ENCODE assay signal across 24 cellular contexts in the genomic region with DNA sequence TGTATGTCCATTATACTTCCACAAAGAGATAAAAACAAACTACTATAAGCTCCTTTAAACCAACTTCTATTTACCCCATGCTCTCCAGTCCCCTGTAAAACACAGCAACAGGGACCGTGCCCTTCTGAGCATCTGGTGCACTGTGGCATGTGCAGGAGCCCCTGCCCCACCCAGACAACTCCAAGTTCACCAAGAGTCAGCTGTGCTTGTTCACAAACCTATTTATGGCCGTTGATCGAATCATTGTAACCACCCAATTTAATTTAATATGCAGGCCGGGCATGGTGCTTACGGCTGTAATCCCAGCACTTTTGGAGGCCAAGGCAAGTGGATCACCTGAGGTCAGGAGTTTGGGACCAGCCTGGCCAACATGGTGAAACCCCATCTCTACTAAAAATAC. TPM values are rescaled to one million over a fixed set of nuclear protein-coding genes. Genes with fewer than 3 reads are reported as not detected.
"Had no signal": no experiment of that assay in that cellular context is flagged by ENCODE, and none has a peak within 500 bp of the region (broad histone marks: within the 10 kb centered on the region; RNA-seq: fewer than 3 reads in every experiment).

No MANE protein-coding gene starts in this region.

- H3K27ac ChIP-seq: ascending aorta, coronary artery, left ventricle myocardium inferior, right atrium auricular region, skin epidermis, thoracic aorta had no signal

- H3K4me3 Mint-ChIP-seq: activated CD8-positive, alpha-beta T cell treated with anti-CD3 and anti-CD28 coated beads for 36 hours; activated naive CD4-positive, alpha-beta T cell treated with anti-CD3 and anti-CD28 coated beads, Interleukin-2, amount 50 U/mL, for 24 hours; activated T-cell treated with anti-CD3 and anti-CD28 coated beads, Interleukin-2, amount 50 U/mL, for 4 hours; natural killer cell; stimulated activated memory B cell treated with anti-CD40 and anti-IgM and Interleukin-4, amounts not matched to agents 10 μg/mL and 1 μg/mL and 100 μg/mL, for 72 hours had no signal

- H3K4me1 Mint-ChIP-seq: activated naive CD4-positive, alpha-beta T cell treated with anti-CD3 and anti-CD28 coated beads, Interleukin-2, amount 50 U/mL, for 24 hours; natural killer cell; stimulated activated memory B cell treated with anti-CD40 and anti-IgM and Interleukin-4, amounts not matched to agents 10 μg/mL and 1 μg/mL and 100 μg/mL, for 72 hours had no signal

- H3K9me3 ChIP-seq: ascending aorta, left ventricle myocardium inferior, right atrium auricular region, SK-N-SH, thoracic aorta had no signal

- DNase-seq: activated CD4-positive, alpha-beta T cell treated with anti-CD3 and anti-CD28 coated beads for 48 hours; activated CD4-positive, CD25-positive, alpha-beta regulatory T cell; activated CD8-positive, alpha-beta memory T cell treated with anti-CD3 and anti-CD28 coated beads, Interleukin-2, amount 50 U/mL, for 4 hours; activated CD8-positive, alpha-beta T cell treated with anti-CD3 and anti-CD28 coated beads for 36 hours; activated gamma-delta T cell; activated T-cell treated with anti-CD3 and anti-CD28 coated beads, Interleukin-2, amount 50 U/mL, for 4 hours; erythroblast; foreskin melanocyte; glutamatergic neuron; hypothalamus; kidney; left ventricle myocardium inferior; mammary epithelial cell; natural killer cell; nucleus accumbens; SK-N-SH; stimulated activated CD4-positive, alpha-beta T cell treated with anti-CD3 and anti-CD28 coated beads, Interleukin-4, amount 100 ng/mL, for 4 hours had no signal

- H3K36me3 Mint-ChIP-seq: activated naive CD4-positive, alpha-beta T cell treated with anti-CD3 and anti-CD28 coated beads, Interleukin-2, amount 50 U/mL, for 24 hours; natural killer cell; stimulated activated memory B cell treated with anti-CD40 and anti-IgM and Interleukin-4, amounts not matched to agents 10 μg/mL and 1 μg/mL and 100 μg/mL, for 72 hours had no signal

- H3K36me3 ChIP-seq: ascending aorta, left ventricle myocardium inferior, right atrium auricular region, thoracic aorta had no signal

- ATAC-seq: activated CD8-positive, alpha-beta T cell treated with anti-CD3 and anti-CD28 coated beads for 36 hours; activated T-cell treated with anti-CD3 and anti-CD28 coated beads, Interleukin-2, amount 50 U/mL, for 4 hours; natural killer cell; stimulated activated memory B cell treated with anti-CD40 and anti-IgM and Interleukin-4, amounts not matched to agents 10 μg/mL and 1 μg/mL and 100 μg/mL, for 72 hours had no signal

- H3K27ac Mint-ChIP-seq: activated CD8-positive, alpha-beta T cell treated with anti-CD3 and anti-CD28 coated beads for 36 hours; activated naive CD4-positive, alpha-beta T cell treated with anti-CD3 and anti-CD28 coated beads, Interleukin-2, amount 50 U/mL, for 24 hours; natural killer cell; stimulated activated memory B cell treated with anti-CD40 and anti-IgM and Interleukin-4, amounts not matched to agents 10 μg/mL and 1 μg/mL and 100 μg/mL, for 72 hours had no signal

- H3K4me3 ChIP-seq: ascending aorta, coronary artery, left ventricle myocardium inferior, right atrium auricular region, skin epidermis, thoracic aorta had no signal

- H3K4me1 ChIP-seq: ascending aorta, left ventricle myocardium inferior, right atrium auricular region had no signal

- H3K9me3 Mint-ChIP-seq: activated CD8-positive, alpha-beta T cell treated with anti-CD3 and anti-CD28 coated beads for 36 hours; activated naive CD4-positive, alpha-beta T cell treated with anti-CD3 and anti-CD28 coated beads, Interleukin-2, amount 50 U/mL, for 24 hours; activated T-cell treated with anti-CD3 and anti-CD28 coated beads, Interleukin-2, amount 50 U/mL, for 4 hours; natural killer cell; stimulated activated memory B cell treated with anti-CD40 and anti-IgM and Interleukin-4, amounts not matched to agents 10 μg/mL and 1 μg/mL and 100 μg/mL, for 72 hours had no signal

- H3K27me3 ChIP-seq: ascending aorta, right atrium auricular region had no signal

RNA-seq across cellular contexts. Expression of gene NNAT, which starts 20.3 kb away (rescaled TPM):
- total RNA-seq: ascending aorta, natural killer cell had no signal
